In genomic region chr1:10399487-10399917, GRCh38 we compare ENCODE assay signal across 9 cellular contexts. TPM values are rescaled to one million over a fixed set of nuclear protein-coding genes. Genes with fewer than 3 reads are reported as not detected.
DNase-seq lines count a peak whose midpoint lies in the region; ATAC-seq, FAIRE-seq and TF ChIP-seq lines count a peak whose summit lies in the region.
"Had no signal": no experiment of that assay in that cellular context is flagged by ENCODE, and none has a peak within 500 bp of the region (broad histone marks: within the 10 kb centered on the region; RNA-seq: fewer than 3 reads in every experiment).

No MANE protein-coding gene starts in this region.

- H3K27ac ChIP-seq in DOHH2 (ENCODE audit: low read depth, low read length) (peak overlapping the region; percentile 66; the same call in 1 of the 2 replicates), HL-60 (replicated peaks) (peak overlapping the region; percentile 95)

- no peaks in the 10 kb centered on the region for H3F3A ChIP-seq in DOHH2 (ENCODE audit: control insufficient read depth, insufficient read depth)

- peaks cover 31% of the 10 kb centered on the region for H3K79me2 ChIP-seq in DOHH2 (ENCODE audit: control insufficient read depth, low read length)

- FAIRE-seq in H54 (lab: Jason Lieb, UNC): no peak

- no peaks in the 10 kb centered on the region for H3K27me3 ChIP-seq in DOHH2 (ENCODE audit: control insufficient read depth, low read length)
- no peaks in the 10 kb centered on the region for H3K27me3 ChIP-seq in HL-60 (ENCODE audit: insufficient read depth, poor library complexity, severe bottlenecking)

- no peaks in the 10 kb centered on the region for H3K27me3 Mint-ChIP-seq in activated naive CD8-positive, alpha-beta T cell treated with anti-CD3 and anti-CD28 coated beads for 36 hours
- H3K27me3 Mint-ChIP-seq in progenitor cell of endocrine pancreas: no peaks in the 10 kb centered on the region

- H3K9me3 Mint-ChIP-seq in activated naive CD8-positive, alpha-beta T cell treated with anti-CD3 and anti-CD28 coated beads for 36 hours: no peaks in the 10 kb centered on the region
- no peaks in the 10 kb centered on the region for H3K9me3 Mint-ChIP-seq in progenitor cell of endocrine pancreas (ENCODE audit: low read depth)

- peaks cover 23% of the 10 kb centered on the region for H3K36me3 Mint-ChIP-seq in activated naive CD8-positive, alpha-beta T cell treated with anti-CD3 and anti-CD28 coated beads for 36 hours
- H3K36me3 Mint-ChIP-seq in progenitor cell of endocrine pancreas (ENCODE audit: insufficient read depth): peaks cover 15% of the 10 kb centered on the region

- peak overlapping the region; percentile 98 for H3K4me2 ChIP-seq in DOHH2 (ENCODE audit: low read length)

- H3K4me3 Mint-ChIP-seq in activated naive CD8-positive, alpha-beta T cell treated with anti-CD3 and anti-CD28 coated beads for 36 hours: peak overlapping the region; percentile 90
- peak overlapping the region; percentile 95 for H3K4me3 Mint-ChIP-seq in progenitor cell of endocrine pancreas (ENCODE audit: low read depth)

- ATAC-seq in left cardiac atrium: peak in 1 of 2 donors; percentile 8
- no peak for ATAC-seq in HG03571 (IDR thresholded peaks at IDR 0.05; ENCODE audit: unreplicated experiment)

- 0 out of 2 replicates have a peak, but pooled peaks cover 8% of the 10 kb centered on the region for H4K20me1 ChIP-seq in DOHH2 (ENCODE audit: control insufficient read depth, insufficient read depth, low read depth, low read length)

- H3K4me3 ChIP-seq in DOHH2 (ENCODE audit: low read length) (peak overlapping the region; percentile 97), HL-60 (replicated peaks; ENCODE audit: insufficient read depth, low read length) (peak overlapping the region; percentile 62)

- H3K36me3 ChIP-seq in DOHH2 (ENCODE audit: control insufficient read depth, low read length): peaks cover 48% of the 10 kb centered on the region

- no peaks in the 10 kb centered on the region for H3K9me2 ChIP-seq in DOHH2 (replicated peaks; ENCODE audit: control insufficient read depth, low read length)

- no peaks in the 10 kb centered on the region for H3K9me3 ChIP-seq in DOHH2 (ENCODE audit: control insufficient read depth, insufficient read depth, low read length)

- H3K4me1 Mint-ChIP-seq in activated naive CD8-positive, alpha-beta T cell treated with anti-CD3 and anti-CD28 coated beads for 36 hours: peaks cover 14% of the 10 kb centered on the region
- H3K4me1 Mint-ChIP-seq in progenitor cell of endocrine pancreas (ENCODE audit: low read depth): peaks cover 14% of the 10 kb centered on the region

- no peak for TF ChIP-seq POLR2A in H54 (IDR thresholded peaks at IDR 0.05; ENCODE audit: low read depth, low read length)

- DNase-seq in HL-60 (ENCODE audit: low read depth in 1 of 2, low spot score in 1 of 2): peak in 1 of 2 experiments; percentile 36
- no peak for DNase-seq in activated naive CD8-positive, alpha-beta T cell treated with anti-CD3 and anti-CD28 coated beads for 36 hours
- DNase-seq in left cardiac atrium: peak; percentile 58
- no peak for DNase-seq in progenitor cell of endocrine pancreas (ENCODE audit: low spot score, unreplicated experiment)
- no peak for DNase-seq in H54 (ENCODE audit: insufficient read length, low spot score)
- DNase-seq in NCI-H1436 (lab: John Stamatoyannopoulos, UW): no peak

- TF ChIP-seq CTCF in DOHH2 (IDR thresholded peaks at IDR 0.05; ENCODE audit: low read depth, low read length, poor library complexity, severe bottlenecking): no peak
- no peak for TF ChIP-seq CTCF in HL-60 (IDR thresholded peaks at IDR 0.05; ENCODE audit: insufficient read depth, low read length)
- no peak for TF ChIP-seq CTCF in progenitor cell of endocrine pancreas (IDR thresholded peaks at IDR 0.05; ENCODE audit: unreplicated experiment)

- peaks cover 20% of the 10 kb centered on the region for H3K4me1 ChIP-seq in DOHH2 (ENCODE audit: control insufficient read depth, low read length)

- peak overlapping the region; percentile 49 for H3K27ac Mint-ChIP-seq in activated naive CD8-positive, alpha-beta T cell treated with anti-CD3 and anti-CD28 coated beads for 36 hours
- peak overlapping the region; percentile 93 for H3K27ac Mint-ChIP-seq in progenitor cell of endocrine pancreas

- intact Hi-C loops in left cardiac atrium (cut with DNase I): no loop called here

RNA-seq across cellular contexts. Expression of gene PGD, which starts 0.6 kb away (rescaled TPM):
- 100 to 1,000 TPM; 135 TPM for total RNA-seq in activated naive CD8-positive, alpha-beta T cell treated with anti-CD3 and anti-CD28 coated beads for 36 hours
- total RNA-seq in left cardiac atrium: 10 to 100 TPM; 58.8 to 65.5 TPM
- total RNA-seq in progenitor cell of endocrine pancreas: 254 and 263 TPM in 2 replicates

RNA-seq across cellular contexts. Expression of gene CENPS, which starts 30.7 kb away (rescaled TPM):
- 10 to 100 TPM; 28.5 to 30.6 TPM for total RNA-seq in activated naive CD8-positive, alpha-beta T cell treated with anti-CD3 and anti-CD28 coated beads for 36 hours
- total RNA-seq in left cardiac atrium (1 to 10 TPM; 4.1 to 5.0 TPM), progenitor cell of endocrine pancreas (22.2 and 22.5 TPM in 2 replicates)

RNA-seq across cellular contexts. Expression of gene CORT, which starts 50.3 kb away (rescaled TPM):
- not detected for total RNA-seq in activated naive CD8-positive, alpha-beta T cell treated with anti-CD3 and anti-CD28 coated beads for 36 hours
- total RNA-seq in left cardiac atrium: not detected
- 1.0 and 2.0 TPM in 2 replicates for total RNA-seq in progenitor cell of endocrine pancreas
- total RNA-seq: subcutaneous adipose tissue had no signal
